Comparison of ENCODE assay signal across 23 cellular contexts in the genomic region with DNA sequence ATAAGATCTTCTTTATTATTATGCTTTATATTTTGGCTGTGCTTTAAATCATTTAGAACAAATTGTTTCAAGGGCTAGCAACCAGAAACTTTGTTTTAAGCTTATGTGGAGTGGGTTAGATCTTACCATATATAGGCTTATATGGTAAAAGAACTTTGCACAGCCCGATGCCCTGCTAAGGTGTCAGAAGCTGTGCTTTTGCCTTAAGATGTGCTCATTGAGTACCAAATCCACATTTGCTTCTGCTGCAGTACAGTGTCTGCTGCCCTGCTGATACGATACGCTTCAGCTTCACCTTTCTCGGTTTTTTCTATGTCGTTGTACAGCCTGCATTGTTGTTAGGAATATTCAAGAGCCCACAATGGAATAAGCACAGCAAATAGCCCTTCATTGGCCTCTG. TPM values are rescaled to one million over a fixed set of nuclear protein-coding genes. Genes with fewer than 3 reads are reported as not detected.
A peak's percentile ranks its signal among the peaks of the same experiment; 100 is the strongest.
DNase-seq lines count a peak whose midpoint lies in the region; ATAC-seq and TF ChIP-seq lines count a peak whose summit lies in the region.
"Had no signal": no experiment of that assay in that cellular context is flagged by ENCODE, and none has a peak within 500 bp of the region (broad histone marks: within the 10 kb centered on the region; RNA-seq: fewer than 3 reads in every experiment).

No MANE protein-coding gene starts in this region.

- H3K27me3 Mint-ChIP-seq in activated naive CD4-positive, alpha-beta T cell treated with anti-CD3 and anti-CD28 coated beads, Interleukin-2, amount 50 U/mL, for 24 hours, result no peaks in the 10 kb centered on the region
- H3K27me3 Mint-ChIP-seq in T-helper 2 cell treated with Interferon-gamma antibody and Interleukin-4, amounts not matched to agents 5 μg/mL and 100 μg/mL, for 36 hours (ENCODE audit: low read depth), result no peaks in the 10 kb centered on the region
- H3K27me3 Mint-ChIP-seq in neural progenitor cell (ENCODE audit: insufficient read depth, low read depth), result no peaks in the 10 kb centered on the region

- no peaks in the 10 kb centered on the region for H3K27me3 ChIP-seq in effector memory CD4-positive, alpha-beta T cell (replicated peaks; ENCODE audit: control insufficient read depth, insufficient read depth, low read length, poor library complexity, severe bottlenecking)
- H3K27me3 ChIP-seq in uterus (no peaks in the 10 kb centered on the region), neural progenitor cell (no peaks in the 10 kb centered on the region), heart left ventricle (no peaks in the 10 kb centered on the region)
- H3K27me3 ChIP-seq: hepatocyte had no signal

- H3K4me1 Mint-ChIP-seq in activated naive CD4-positive, alpha-beta T cell treated with anti-CD3 and anti-CD28 coated beads, Interleukin-2, amount 50 U/mL, for 24 hours, result peaks cover 90% of the 10 kb centered on the region
- H3K4me1 Mint-ChIP-seq in T-helper 2 cell treated with Interferon-gamma antibody and Interleukin-4, amounts not matched to agents 5 μg/mL and 100 μg/mL, for 36 hours (ENCODE audit: low read depth), result peaks cover 61% of the 10 kb centered on the region
- H3K4me1 Mint-ChIP-seq in neural progenitor cell, result peaks cover 3% of the 10 kb centered on the region

- no peak overlapping the region for H3K4me2 ChIP-seq in neural progenitor cell
- H3K4me2 ChIP-seq: hepatocyte had no signal

- H3K4me3 ChIP-seq in effector memory CD4-positive, alpha-beta T cell (ENCODE audit: insufficient read depth, low read depth, low read length, poor library complexity, severe bottlenecking), result peak overlapping the region; percentile 20
- H3K4me3 ChIP-seq in uterus, result no peak overlapping the region
- H3K4me3 ChIP-seq in neural progenitor cell, result no peak overlapping the region
- no peak overlapping the region for H3K4me3 ChIP-seq in heart left ventricle
- H3K4me3 ChIP-seq: hepatocyte, prostate gland had no signal

- peak overlapping the region; percentile 87 for H3K27ac Mint-ChIP-seq in activated naive CD4-positive, alpha-beta T cell treated with anti-CD3 and anti-CD28 coated beads, Interleukin-2, amount 50 U/mL, for 24 hours
- peak overlapping the region; percentile 89 for H3K27ac Mint-ChIP-seq in T-helper 2 cell treated with Interferon-gamma antibody and Interleukin-4, amounts not matched to agents 5 μg/mL and 100 μg/mL, for 36 hours
- no peak overlapping the region for H3K27ac Mint-ChIP-seq in neural progenitor cell

- no peak overlapping the region for H3K9ac ChIP-seq in neural progenitor cell

- H3K27ac ChIP-seq in effector memory CD4-positive, alpha-beta T cell (ENCODE audit: insufficient read depth, low read length, poor library complexity, severe bottlenecking), result peak overlapping the region; percentile 64
- peak overlapping the region; percentile 66 to 68 for H3K27ac ChIP-seq in uterus
- no peak overlapping the region for H3K27ac ChIP-seq in neural progenitor cell
- H3K27ac ChIP-seq in heart left ventricle, result peak overlapping the region in 1 of 12 donors; percentile 56
- H3K27ac ChIP-seq: hepatocyte had no signal

- H3K36me3 Mint-ChIP-seq in activated naive CD4-positive, alpha-beta T cell treated with anti-CD3 and anti-CD28 coated beads, Interleukin-2, amount 50 U/mL, for 24 hours, result peaks cover 2% of the 10 kb centered on the region
- H3K36me3 Mint-ChIP-seq in T-helper 2 cell treated with Interferon-gamma antibody and Interleukin-4, amounts not matched to agents 5 μg/mL and 100 μg/mL, for 36 hours (ENCODE audit: low read depth), result peaks cover 59% of the 10 kb centered on the region
- H3K36me3 Mint-ChIP-seq in neural progenitor cell, result peaks cover 2% of the 10 kb centered on the region

- no peak for ATAC-seq in heart left ventricle
- ATAC-seq: left ventricle myocardium superior had no signal

- peak overlapping the region; percentile 69 for H3K4me3 Mint-ChIP-seq in activated naive CD4-positive, alpha-beta T cell treated with anti-CD3 and anti-CD28 coated beads, Interleukin-2, amount 50 U/mL, for 24 hours
- H3K4me3 Mint-ChIP-seq in T-helper 2 cell treated with Interferon-gamma antibody and Interleukin-4, amounts not matched to agents 5 μg/mL and 100 μg/mL, for 36 hours, result peak overlapping the region; percentile 95
- H3K4me3 Mint-ChIP-seq in neural progenitor cell, result no peak overlapping the region

- peaks cover 7% of the 10 kb centered on the region for H3K36me3 ChIP-seq in effector memory CD4-positive, alpha-beta T cell (ENCODE audit: control insufficient read depth, insufficient read depth, low read length)
- H3K36me3 ChIP-seq in uterus (no peaks in the 10 kb centered on the region), neural progenitor cell (no peaks in the 10 kb centered on the region), heart left ventricle (peaks cover 3 to 100% (median 52%) of the 10 kb centered on the region in 9 donors)

- TF ChIP-seq CTCF in uterus (IDR thresholded peaks at IDR 0.05) (no peak), neural progenitor cell (IDR thresholded peaks at IDR 0.05) (no peak), heart left ventricle (IDR thresholded peaks at IDR 0.05) (no peak)

- no peak for DNase-seq in activated naive CD4-positive, alpha-beta T cell treated with Interleukin-2 at 50 U/mL for 16 hours
- no peak for DNase-seq in T-helper 2 cell treated with Interferon-gamma antibody and Interleukin-4, amounts not matched to agents 5 μg/mL and 100 μg/mL, for 36 hours (ENCODE audit: low spot score)
- DNase-seq in effector memory CD4-positive, alpha-beta T cell, result no peak
- DNase-seq in uterus (no peak), neural progenitor cell (ENCODE audit: low spot score) (no peak), heart left ventricle (no peak), DMS79 treated with DMSO at 0.1 percent for 48 hours (lab: John Stamatoyannopoulos, UW) (no peak)
- DNase-seq: C1 segment of cervical spinal cord, dermis blood vessel endothelial cell, GDM1, HCEC 1CT, left ventricle myocardium superior, NCI-H1105, NCI-H2081, NCI-H345, NCI-H82, Right ventricle myocardium superior had no signal

- no peaks in the 10 kb centered on the region for H3K79me2 ChIP-seq in neural progenitor cell (ENCODE audit: low read depth)
- H3K79me2 ChIP-seq: hepatocyte had no signal

- no peaks in the 10 kb centered on the region for H3K9me3 Mint-ChIP-seq in activated naive CD4-positive, alpha-beta T cell treated with anti-CD3 and anti-CD28 coated beads, Interleukin-2, amount 50 U/mL, for 24 hours
- no peaks in the 10 kb centered on the region for H3K9me3 Mint-ChIP-seq in T-helper 2 cell treated with Interferon-gamma antibody and Interleukin-4, amounts not matched to agents 5 μg/mL and 100 μg/mL, for 36 hours
- H3K9me3 Mint-ChIP-seq in neural progenitor cell, result peaks cover 2% of the 10 kb centered on the region

- WGBS in heart left ventricle, 4 donors, result 95 to 97% (median 96%) methylated on average over 5 of the region's 5 CpGs

- H3F3A ChIP-seq in neural progenitor cell (ENCODE audit: low read depth), result no peaks in the 10 kb centered on the region

- H3K4me1 ChIP-seq in effector memory CD4-positive, alpha-beta T cell (ENCODE audit: control insufficient read depth, insufficient read depth, low read length, poor library complexity, severe bottlenecking), result peaks cover 67% of the 10 kb centered on the region
- H3K4me1 ChIP-seq in uterus, result no peaks in the 10 kb centered on the region
- no peaks in the 10 kb centered on the region for H3K4me1 ChIP-seq in neural progenitor cell
- peaks cover 0 to 23% (median 11%) of the 10 kb centered on the region in 12 donors for H3K4me1 ChIP-seq in heart left ventricle

- TF ChIP-seq POLR2A in uterus (IDR thresholded peaks at IDR 0.05) (no peak), heart left ventricle (IDR thresholded peaks at IDR 0.05) (no peak)

- intact Hi-C loops in uterus (cut with DNase I; ENCODE audit: low total_unique reads), result loop anchor here (5.0 kb wide), 1 partner anchor 46 kb away; no protein-coding TSS in a partner anchor
- intact Hi-C loops in heart left ventricle (cut with DNase I), result no loop called here

- no peak overlapping the region for H2AFZ ChIP-seq in neural progenitor cell (replicated peaks)
- H2AFZ ChIP-seq: hepatocyte had no signal

- H3K9me3 ChIP-seq in effector memory CD4-positive, alpha-beta T cell (ENCODE audit: control insufficient read depth, low read length), result no peaks in the 10 kb centered on the region
- H3K9me3 ChIP-seq in uterus (no peaks in the 10 kb centered on the region), neural progenitor cell (ENCODE audit: low read depth) (no peaks in the 10 kb centered on the region), heart left ventricle (no peaks in the 10 kb centered on the region)
- H3K9me3 ChIP-seq: prostate gland had no signal

- H4K20me1 ChIP-seq in neural progenitor cell (ENCODE audit: low read depth), result no peaks in the 10 kb centered on the region

RNA-seq across cellular contexts. Expression of gene CD180, which starts 34.8 kb away (rescaled TPM):
- total RNA-seq in uterus, result under 1 TPM in 3 of 4 donors, not detected in 1; 0.37 to 0.83 (median 0.59) TPM
- not detected in 2 replicates for total RNA-seq in neural progenitor cell (ENCODE audit: low replicate concordance)
- total RNA-seq in heart left ventricle, result 1 to 10 TPM in 2 of 9 donors, under 1 TPM in 7; 0.18 to 7.7 (median 0.36) TPM
- under 1 TPM; 0.08 to 0.18 TPM for polyA plus RNA-seq in heart left ventricle
- total RNA-seq: bronchial epithelial cell, dermis blood vessel endothelial cell, IMR-90 had no signal
- polyA plus RNA-seq: AG04450, hepatocyte, IMR-90 had no signal
